11 cellular contexts compared by ENCODE assay signal in the genomic region with DNA sequence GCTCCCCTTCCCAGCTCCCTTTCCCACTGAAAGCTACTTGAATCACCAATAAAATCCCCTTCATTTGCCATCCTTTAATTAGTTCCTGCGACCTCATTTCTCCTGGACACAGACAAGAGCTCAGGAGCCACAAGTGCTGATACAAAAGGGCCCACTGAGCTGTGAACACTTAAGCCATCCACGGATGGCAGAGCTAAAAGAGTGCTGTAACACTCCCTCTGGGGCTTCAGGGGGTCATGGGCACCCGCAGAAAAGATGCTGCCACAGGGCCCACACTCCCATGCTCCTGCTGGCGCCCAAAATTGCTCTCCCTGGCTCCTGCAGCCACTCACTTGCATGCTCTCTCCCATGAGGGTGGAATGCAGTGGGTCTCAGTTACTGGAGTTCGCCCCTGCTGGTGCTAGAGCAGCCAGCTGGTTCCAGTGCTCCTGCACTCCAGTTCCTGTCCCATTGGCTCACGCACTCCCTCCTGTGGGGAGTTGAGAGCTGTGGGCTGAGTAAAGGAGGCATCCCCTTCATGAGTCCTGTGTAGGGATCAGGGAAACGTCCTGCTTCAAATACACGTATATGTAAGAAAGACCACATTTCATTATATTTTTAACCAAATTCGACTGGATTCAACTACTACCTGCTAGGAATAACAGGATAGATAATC.
DNase-seq lines count a peak whose midpoint lies in the region; ATAC-seq lines count a peak whose summit lies in the region.
"Had no signal": no experiment of that assay in that cellular context is flagged by ENCODE, and none has a peak within 500 bp of the region (broad histone marks: within the 10 kb centered on the region; RNA-seq: fewer than 3 reads in every experiment).

No MANE protein-coding gene starts in this region.

- intact Hi-C loops in left cardiac atrium (cut with DNase I), result no loop called here

- ATAC-seq in HG03039 (IDR thresholded peaks at IDR 0.05; ENCODE audit: unreplicated experiment) (no peak), left cardiac atrium (no peak)
- ATAC-seq: CD8-positive, alpha-beta T cell had no signal

- DNase-seq in GM03348 (ENCODE audit: low spot score) (peak; percentile 1), HuH-7 (ENCODE audit: low spot score) (peak; percentile 64), SW480 (ENCODE audit: low spot score) (peak; percentile 7), iPS-NIHi11 (ENCODE audit: low spot score) (peak; percentile 8), left cardiac atrium (no peak), NOMO-1 treated with DMSO at 0.1 percent for 48 hours (lab: John Stamatoyannopoulos, UW; ENCODE audit: unreplicated experiment) (no peak)
- DNase-seq: activated CD4-positive, alpha-beta T cell treated with anti-CD3 and anti-CD28 coated beads, Interleukin-2, amount 10 ng/mL, durations not matched to agents 24 days and 14 days; amniotic stem cell; CD8-positive, alpha-beta T cell; NCI-H1694 had no signal

Comparison
In these comparisons a context has a peak if more than half of its experiments do, and no peak if none do; other contexts are left out.
1. DNase-seq: peak in GM03348 (single experiment), HuH-7 (single experiment), SW480 (single experiment) and iPS-NIHi11 (single experiment); none in left cardiac atrium (single experiment) and NOMO-1 treated with DMSO at 0.1 percent for 48 hours (single experiment).